In genomic region chrX:133812382-133812781, GRCh38 we compare ENCODE assay signal across 1 cellular context.
TF ChIP-seq lines count a peak whose summit lies in the region.

No MANE protein-coding gene starts in this region.

TF ChIP-seq in WTC11, 78 proteins besides CTCF, POLR2A, EP300 and RAD21 (continued from another document):
- TF ChIP-seq FOXP4 (CRISPR knock-in tag; IDR thresholded peaks at IDR 0.05): no peak
TF ChIP-seq in WTC11: peak in this region for 0.
